ENCODE assay signal across 9 cellular contexts in the genomic region with DNA sequence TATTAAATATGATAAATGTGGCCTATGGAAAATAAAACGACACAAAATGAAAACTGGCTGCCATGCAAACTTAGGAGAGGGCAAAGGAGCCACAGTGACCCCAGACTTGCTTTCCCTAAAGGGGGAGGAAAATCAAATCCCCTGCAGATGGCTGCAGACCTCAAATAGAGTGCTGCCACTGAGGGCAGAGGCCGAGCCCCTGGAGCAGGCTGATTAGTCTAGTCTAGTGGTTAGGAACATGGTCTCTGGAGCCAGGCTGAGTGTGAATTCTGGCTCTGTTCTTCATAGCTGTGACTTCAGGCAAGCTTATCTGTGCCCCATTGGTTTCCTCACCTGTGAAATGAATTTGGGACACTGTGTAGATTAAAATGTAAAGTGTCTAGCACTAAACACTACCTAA.
DNase-seq lines count a peak whose midpoint lies in the region; ATAC-seq and TF ChIP-seq lines count a peak whose summit lies in the region.
"Had no signal": no experiment of that assay in that cellular context is flagged by ENCODE, and none has a peak within 500 bp of the region (broad histone marks: within the 10 kb centered on the region; RNA-seq: fewer than 3 reads in every experiment).

No MANE protein-coding gene starts in this region.

- peak overlapping the region; percentile 93 for H3K27ac ChIP-seq in stomach smooth muscle (ENCODE audit: low read length)
- H3K27ac ChIP-seq in endodermal cell (ENCODE audit: low read depth, low read length) = no peak overlapping the region
- H3K27ac ChIP-seq: SJCRH30 had no signal

- 94 to 100% methylated on average over 1 to 2 of the region's 2 CpGs for WGBS in endodermal cell (ENCODE audit: insufficient coverage in 1 of 2, insufficient read length in 1 of 2), 2 experiments

- DNase-seq in Jurkat, Clone E6-1 (ENCODE audit: low read depth, low spot score) = no peak
- DNase-seq in activated B cell treated with CpG ODN at 0.5 μM for 24 hours (no peak), immature natural killer cell (no peak), cerebellar cortex (ENCODE audit: low spot score) (no peak), endodermal cell (no peak), GM19238 (ENCODE audit: insufficient read length, low spot score) (no peak)
- DNase-seq: NCI-H510A, SJCRH30 had no signal

- peaks cover 98% of the 10 kb centered on the region for H3K4me1 Mint-ChIP-seq in activated B cell treated with CpG ODN at 0.5 μM for 24 hours
- peaks cover 98 to 100% of the 10 kb centered on the region in 2 donors for H3K4me1 Mint-ChIP-seq in immature natural killer cell
- peaks cover 44% of the 10 kb centered on the region for H3K4me1 Mint-ChIP-seq in endodermal cell

- TF ChIP-seq CTCF in activated B cell treated with CpG ODN at 0.5 μM for 24 hours (IDR thresholded peaks at IDR 0.05) (no peak), endodermal cell (conservative IDR thresholded peaks at IDR 0.05) (no peak)

- no peaks in the 10 kb centered on the region for H3K27me3 ChIP-seq in stomach smooth muscle (ENCODE audit: control insufficient read depth in 1 of 2, insufficient read depth in 2 of 2, low read length in 2 of 2)
- H3K27me3 ChIP-seq in endodermal cell (ENCODE audit: control insufficient read depth, insufficient read depth, low read length, poor library complexity, severe bottlenecking) = no peaks in the 10 kb centered on the region
- H3K27me3 ChIP-seq: SJCRH30 had no signal

- intact Hi-C loops in activated B cell treated with CpG ODN at 0.5 μM for 24 hours (cut with micrococcal nuclease) = loop anchor here (10.0 kb wide), 1 partner anchor 553 kb away; no protein-coding TSS in a partner anchor

- H3K9me3 ChIP-seq in stomach smooth muscle (ENCODE audit: control insufficient read depth in 2 of 2, low read length in 2 of 2) = no peaks in the 10 kb centered on the region
- no peaks in the 10 kb centered on the region for H3K9me3 ChIP-seq in endodermal cell (ENCODE audit: control insufficient read depth, low read length)
- H3K9me3 ChIP-seq: SJCRH30 had no signal

- H3K36me3 ChIP-seq in stomach smooth muscle (ENCODE audit: control insufficient read depth in 2 of 2, insufficient read depth in 2 of 2, low read length in 2 of 2) = no peaks in the 10 kb centered on the region
- H3K36me3 ChIP-seq in endodermal cell (ENCODE audit: control insufficient read depth, insufficient read depth, low read length) = no peaks in the 10 kb centered on the region
- H3K36me3 ChIP-seq: SJCRH30 had no signal

- H3K27ac Mint-ChIP-seq in activated B cell treated with CpG ODN at 0.5 μM for 24 hours = peak overlapping the region; percentile 97
- H3K27ac Mint-ChIP-seq in immature natural killer cell = peak overlapping the region; percentile 98 to 100 (median 99)
- no peak overlapping the region for H3K27ac Mint-ChIP-seq in endodermal cell

- no peaks in the 10 kb centered on the region for H3K27me3 Mint-ChIP-seq in activated B cell treated with CpG ODN at 0.5 μM for 24 hours
- peaks cover 17 to 46% (median 23%) of the 10 kb centered on the region in 3 donors for H3K27me3 Mint-ChIP-seq in immature natural killer cell (ENCODE audit: low read depth in 3 of 3)
- H3K27me3 Mint-ChIP-seq in endodermal cell (ENCODE audit: insufficient read depth) = peaks cover 14% of the 10 kb centered on the region

- H3K9me3 Mint-ChIP-seq in activated B cell treated with CpG ODN at 0.5 μM for 24 hours (no peaks in the 10 kb centered on the region), immature natural killer cell (peaks cover 0 to 2% (median 0%) of the 10 kb centered on the region in 6 donors), endodermal cell (no peaks in the 10 kb centered on the region)

- H3K4me3 ChIP-seq in Jurkat, Clone E6-1 (ENCODE audit: low read length) = 0 out of 2 replicates have a peak overlapping the region, but pooled peaks have one; percentile 9
- H3K4me3 ChIP-seq in stomach smooth muscle (ENCODE audit: low read length in 2 of 2) (no peak overlapping the region), endodermal cell (ENCODE audit: low read length) (no peak overlapping the region)
- H3K4me3 ChIP-seq: SJCRH30 had no signal

- CTCF ChIA-PET in activated B cell treated with CpG ODN at 0.5 μM for 24 hours (lab: Charles Lee) = interaction anchor here (0.6 to 1.3 kb wide), 2 partner anchors 15 to 45 kb away, joined by 3 to 4 read pairs; no protein-coding TSS in a partner anchor

- peaks cover 95% of the 10 kb centered on the region for H3K4me1 ChIP-seq in stomach smooth muscle (ENCODE audit: control insufficient read depth, insufficient read depth, low read length)
- peaks cover 17% of the 10 kb centered on the region for H3K4me1 ChIP-seq in endodermal cell (ENCODE audit: control insufficient read depth, insufficient read depth, low read length)

- no peak overlapping the region for H3K9ac ChIP-seq in stomach smooth muscle (ENCODE audit: low read length in 2 of 2)
- H3K9ac ChIP-seq in endodermal cell (ENCODE audit: extremely low read depth, low read length, poor library complexity, severe bottlenecking) = no peak overlapping the region

- H3K36me3 Mint-ChIP-seq in activated B cell treated with CpG ODN at 0.5 μM for 24 hours (ENCODE audit: low read depth) (peaks cover 35% of the 10 kb centered on the region), immature natural killer cell (peaks cover 0 to 4% (median 0%) of the 10 kb centered on the region in 3 donors), endodermal cell (ENCODE audit: low read depth) (peaks cover 8% of the 10 kb centered on the region)

- ATAC-seq in activated B cell treated with CpG ODN at 0.5 μM for 24 hours (ENCODE audit: low read depth) = no peak

- POLR2A ChIA-PET in activated B cell treated with CpG ODN at 0.5 μM for 24 hours (lab: Charles Lee) = interaction anchor here (0.6 to 21.1 kb wide), 8 partner anchors 8 to 37 kb away, joined by 5 to 451 read pairs (median 23); no protein-coding TSS in a partner anchor

- H3K4me3 Mint-ChIP-seq in activated B cell treated with CpG ODN at 0.5 μM for 24 hours (peak overlapping the region; percentile 86), immature natural killer cell (peak overlapping the region; percentile 80 to 92 (median 88)), endodermal cell (no peak overlapping the region)
